In the genomic region with DNA sequence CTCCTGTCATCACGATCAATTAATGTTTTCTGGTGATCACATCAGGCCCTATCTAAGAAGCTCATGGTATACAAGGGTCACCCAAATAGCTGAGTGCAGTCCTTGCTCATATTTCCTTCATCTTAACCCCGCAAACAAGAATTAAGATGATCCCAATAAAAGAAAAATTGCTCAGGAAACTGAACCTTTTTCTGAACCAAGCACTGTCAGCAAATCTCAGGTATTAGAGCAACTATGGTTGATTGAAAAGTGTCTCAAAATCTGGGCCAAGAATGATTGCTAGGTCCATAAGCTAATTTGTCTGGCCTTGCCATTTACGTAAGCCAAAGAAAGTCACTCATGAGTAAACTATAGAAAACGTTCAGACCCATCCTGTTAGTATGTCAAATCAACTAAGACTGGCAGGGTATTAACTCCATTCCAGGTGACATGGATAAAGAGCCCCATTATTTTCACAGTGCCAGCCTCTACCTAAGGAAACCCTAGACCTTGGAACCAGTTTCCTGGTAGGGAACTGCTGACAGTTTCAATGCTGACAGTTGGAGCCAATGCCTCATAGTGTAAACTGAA, we compare ENCODE assay signal across 19 cellular contexts.
DNase-seq lines count a peak whose midpoint lies in the region; ATAC-seq, FAIRE-seq and TF ChIP-seq lines count a peak whose summit lies in the region.
"Had no signal": no experiment of that assay in that cellular context is flagged by ENCODE, and none has a peak within 500 bp of the region (broad histone marks: within the 10 kb centered on the region; RNA-seq: fewer than 3 reads in every experiment).

No MANE protein-coding gene starts in this region.

- 62% methylated on average over 4 of the region's 4 CpGs for WGBS in HepG2 (ENCODE audit: low lambda C conversion rate)
- 68% methylated on average over 4 of the region's 4 CpGs for WGBS in right lobe of liver (ENCODE audit: insufficient coverage, low coverage, low lambda C conversion rate, missing lambda C conversion rate)
- WGBS in esophagus muscularis mucosa = 80% methylated on average over 4 of the region's 4 CpGs

- H3K4me3 ChIP-seq in HepG2 (replicated peaks in 1 of 3; ENCODE audit: insufficient read depth in 1 of 3, low read depth in 2 of 3, low read length in 3 of 3) (peak overlapping the region in 1 of 3 experiments; percentile 74; a peak in 1 of 6 replicates), right lobe of liver (no peak overlapping the region), esophagus muscularis mucosa (no peak overlapping the region), rectal smooth muscle tissue (ENCODE audit: low read length) (no peak overlapping the region)

- H3K4me1 ChIP-seq in HepG2 (ENCODE audit: insufficient read depth, low read length) (peaks cover 82% of the 10 kb centered on the region), right lobe of liver (no peaks in the 10 kb centered on the region), esophagus muscularis mucosa (peaks cover 0 to 27% (median 19%) of the 10 kb centered on the region in 4 donors), rectal smooth muscle tissue (ENCODE audit: control insufficient read depth, insufficient read depth, low read length) (peaks cover 11% of the 10 kb centered on the region)

- intact Hi-C loops in HepG2 (cut with micrococcal nuclease; ENCODE audit: unreplicated experiment) = loop anchor here (10.0 kb wide), 1 partner anchor 94 kb away; no protein-coding TSS in a partner anchor
- intact Hi-C loops in right lobe of liver (cut with DNase I) = no loop called here
- intact Hi-C loops in esophagus muscularis mucosa (cut with DNase I) = no loop called here

- ATAC-seq in HepG2 = no peak
- ATAC-seq in right lobe of liver = no peak
- ATAC-seq in GM19452 (IDR thresholded peaks at IDR 0.05; ENCODE audit: unreplicated experiment) = no peak
- no peak for ATAC-seq in GM21367 (IDR thresholded peaks at IDR 0.05; ENCODE audit: unreplicated experiment)
- no peak for ATAC-seq in GM18858 (IDR thresholded peaks at IDR 0.05; ENCODE audit: unreplicated experiment)
- ATAC-seq: Panc1 had no signal

- no peak for FAIRE-seq in HepG2 (lab: Jason Lieb, UNC)

- H4K20me1 ChIP-seq in HepG2 (ENCODE audit: insufficient read depth, low read length) = no peaks in the 10 kb centered on the region

- H3K9me3 ChIP-seq in HepG2 (ENCODE audit: low read length) (no peaks in the 10 kb centered on the region), right lobe of liver (no peaks in the 10 kb centered on the region), esophagus muscularis mucosa (no peaks in the 10 kb centered on the region)
- H3K9me3 ChIP-seq: BE2C had no signal

- H3K27ac ChIP-seq in HepG2 (ENCODE audit: extremely low read length, insufficient read depth, low read length) = peak overlapping the region; percentile 81
- no peak overlapping the region for H3K27ac ChIP-seq in right lobe of liver
- H3K27ac ChIP-seq in esophagus muscularis mucosa (replicated peaks in 1 of 4) = peak overlapping the region; percentile 75 to 79 (median 78)
- peak overlapping the region; percentile 35 for H3K27ac ChIP-seq in rectal smooth muscle tissue (ENCODE audit: low read depth, low read length)

- CTCF ChIA-PET in HepG2 (lab: Yijun Ruan, JAX; ENCODE audit: low intra/inter-chr PET ratio, low total read pairs) = no interaction called here

- in situ Hi-C loops in HepG2 (cut with HindIII; ENCODE audit: extremely low pct_ligation_motif_present, low pct_unique_long_range_greater_than_20kb) = no loop called here

- H3K27me3 ChIP-seq in HepG2 (ENCODE audit: control insufficient read depth in 1 of 2, insufficient read depth in 2 of 2, low read length in 2 of 2) = no peaks in the 10 kb centered on the region
- H3K27me3 ChIP-seq in right lobe of liver = no peaks in the 10 kb centered on the region
- peaks cover 0 to 4% (median 0%) of the 10 kb centered on the region in 4 donors for H3K27me3 ChIP-seq in esophagus muscularis mucosa
- no peaks in the 10 kb centered on the region for H3K27me3 ChIP-seq in rectal smooth muscle tissue (ENCODE audit: control insufficient read depth, insufficient read depth, low read length)
- H3K27me3 ChIP-seq: BE2C had no signal

- no peak for TF ChIP-seq RAD21 in HepG2 (CRISPR knock-in tag; IDR thresholded peaks at IDR 0.05)

- TF ChIP-seq CTCF in HepG2 (CRISPR knock-in tag; IDR thresholded peaks at IDR 0.05) (no peak), right lobe of liver (IDR thresholded peaks at IDR 0.05) (no peak), esophagus muscularis mucosa (IDR thresholded peaks at IDR 0.05) (no peak)

- TF ChIP-seq POLR2A in HepG2 (IDR thresholded peaks at IDR 0.05; ENCODE audit: insufficient read depth in 1 of 2, low read depth in 2 of 2, low read length in 2 of 2) = no peak
- no peak for TF ChIP-seq POLR2A in right lobe of liver (IDR thresholded peaks at IDR 0.05)
- TF ChIP-seq POLR2A in esophagus muscularis mucosa (IDR thresholded peaks at IDR 0.05; ENCODE audit: low read depth) = no peak

- peak overlapping the region; percentile 81 for H3K4me2 ChIP-seq in HepG2 (ENCODE audit: low read depth, low read length)

- DNase-seq in HepG2 (ENCODE audit: low spot score) (peak; percentile 30), right lobe of liver (no peak), esophagus muscularis mucosa (ENCODE audit: extremely low spot score) (no peak), RKO (ENCODE audit: low spot score) (no peak)
- DNase-seq: BE2C; CD4-positive, alpha-beta memory T cell; GOT3; KBM-7; NCI-H1092; NCI-H187; NCI-H2171; NCI-H446 treated with DMSO at 0.1 percent for 48 hours; NCI-H774; SHP77 had no signal

- H3K9ac ChIP-seq in HepG2 (ENCODE audit: insufficient read depth, low read depth, low read length) (peak overlapping the region; percentile 79; the same call in 1 of the 2 replicates), rectal smooth muscle tissue (ENCODE audit: low read length) (no peak overlapping the region)

- POLR2A ChIA-PET in HepG2 (lab: Yijun Ruan, JAX) = interaction anchor here (0.6 to 1.8 kb wide), 6 partner anchors 27 to 80 kb away, joined by 3 to 6 read pairs (median 4); no protein-coding TSS in a partner anchor

- TF ChIP-seq EP300 in HepG2 (IDR thresholded peaks at IDR 0.05; ENCODE audit: low read depth in 2 of 2, low read length in 2 of 2) (no peak), HepG2 (CRISPR knock-in tag; IDR thresholded peaks at IDR 0.05; ENCODE audit: borderline replicate concordance) (no peak), esophagus muscularis mucosa (IDR thresholded peaks at IDR 0.05) (no peak)

- peaks cover 40% of the 10 kb centered on the region for H3K79me2 ChIP-seq in HepG2 (ENCODE audit: insufficient read depth, low read length)

- no TSS peak for BruUV-seq in HepG2 (replicated peaks; lab: Mats Ljungman, UMichigan)

- H2AFZ ChIP-seq in HepG2 (ENCODE audit: low read length) = no peak overlapping the region

- no peaks in the 10 kb centered on the region for H3K36me3 ChIP-seq in HepG2 (replicated peaks in 1 of 2; ENCODE audit: control insufficient read depth in 1 of 2, insufficient read depth in 2 of 2, low read length in 2 of 2)
- no peaks in the 10 kb centered on the region for H3K36me3 ChIP-seq in right lobe of liver
- no peaks in the 10 kb centered on the region for H3K36me3 ChIP-seq in esophagus muscularis mucosa
- H3K36me3 ChIP-seq in rectal smooth muscle tissue (ENCODE audit: control insufficient read depth, insufficient read depth, low read length) = no peaks in the 10 kb centered on the region
- H3K36me3 ChIP-seq: BE2C had no signal

TF ChIP-seq in HepG2, 621 proteins besides CTCF, POLR2A, EP300 and RAD21 (continues in another document):
- TF ChIP-seq ZNF75D (CRISPR knock-in tag; IDR thresholded peaks at IDR 0.05; ENCODE audit: borderline replicate concordance) (no peak), REL (CRISPR knock-in tag; conservative IDR thresholded peaks at IDR 0.05) (no peak), POLR2G (IDR thresholded peaks at IDR 0.05; ENCODE audit: low read depth, low read length) (peak; percentile 51), MAFF (IDR thresholded peaks at IDR 0.05; ENCODE audit: low read depth, low read length) (peak; percentile 29; the same call in 1 of the 2 replicates), XBP1 (CRISPR knock-in tag; IDR thresholded peaks at IDR 0.05) (no peak), ZNF562 (CRISPR knock-in tag; IDR thresholded peaks at IDR 0.05; ENCODE audit: borderline replicate concordance) (no peak), HNF1A (IDR thresholded peaks at IDR 0.05; ENCODE audit: low read depth) (no peak), HNF1A (CRISPR knock-in tag; IDR thresholded peaks at IDR 0.05; ENCODE audit: borderline replicate concordance) (no peak), GATAD2A (CRISPR knock-in tag; IDR thresholded peaks at IDR 0.05) (peak; percentile 17; the same call in 1 of the 2 replicates)

Comparison
In these comparisons a context has a peak if more than half of its experiments do, and no peak if none do; other contexts are left out.
1. H3K27ac ChIP-seq: peak in HepG2 (single experiment), esophagus muscularis mucosa (4 of 4) and rectal smooth muscle tissue (single experiment); none in right lobe of liver (0 of 3).